1 cellular context compared by ENCODE assay signal in the genomic region with DNA sequence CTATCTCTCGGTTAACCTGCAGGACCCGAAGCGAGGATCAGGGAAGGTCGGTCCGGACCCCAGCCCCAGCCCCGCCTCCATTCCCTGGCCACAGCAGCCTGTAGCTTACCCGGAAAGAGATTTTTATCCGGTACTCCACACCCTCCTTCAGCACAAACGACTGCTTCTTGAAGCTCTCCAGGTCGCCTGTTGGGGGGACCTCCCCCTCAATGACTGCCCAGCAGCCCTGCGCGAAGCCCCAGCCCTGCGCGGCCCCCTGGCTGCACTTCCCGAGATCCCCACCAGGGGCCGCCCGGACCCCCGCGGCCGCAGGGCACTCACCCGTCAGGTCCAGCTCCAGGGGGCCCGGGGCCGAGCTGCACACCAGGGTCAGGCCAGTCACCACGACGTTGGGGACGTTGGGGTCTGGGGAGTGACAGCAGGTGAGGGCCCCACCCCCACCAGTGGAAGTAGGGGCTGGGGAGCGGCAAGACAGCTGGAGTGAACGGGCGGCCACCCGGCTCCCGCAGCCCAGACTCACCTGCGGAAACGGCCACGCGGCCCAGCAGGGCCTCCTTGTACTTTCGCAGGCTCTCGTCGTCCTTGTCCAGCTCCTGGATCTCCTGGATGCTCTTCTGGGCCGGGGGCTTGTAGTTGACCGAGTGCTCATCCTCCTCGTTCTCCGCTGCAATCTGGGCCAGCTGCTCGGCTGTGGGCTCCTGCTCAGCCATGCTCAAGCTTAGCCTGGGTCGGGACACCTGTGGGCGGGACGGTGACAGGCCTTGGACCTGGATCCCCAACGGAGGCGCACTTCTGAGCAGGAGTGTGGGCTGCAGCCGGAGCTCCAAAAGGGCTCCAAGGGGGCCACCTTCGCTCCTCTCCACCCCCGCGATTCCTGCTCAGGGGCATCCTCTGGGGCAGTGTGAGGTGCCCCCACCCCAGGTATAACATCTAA.
TF ChIP-seq lines count a peak whose summit lies in the region.

No MANE protein-coding gene starts in this region.

TF ChIP-seq in HepG2, 621 proteins besides CTCF, POLR2A, EP300 and RAD21 (continued from another document):
- TF ChIP-seq, protein P1, sequence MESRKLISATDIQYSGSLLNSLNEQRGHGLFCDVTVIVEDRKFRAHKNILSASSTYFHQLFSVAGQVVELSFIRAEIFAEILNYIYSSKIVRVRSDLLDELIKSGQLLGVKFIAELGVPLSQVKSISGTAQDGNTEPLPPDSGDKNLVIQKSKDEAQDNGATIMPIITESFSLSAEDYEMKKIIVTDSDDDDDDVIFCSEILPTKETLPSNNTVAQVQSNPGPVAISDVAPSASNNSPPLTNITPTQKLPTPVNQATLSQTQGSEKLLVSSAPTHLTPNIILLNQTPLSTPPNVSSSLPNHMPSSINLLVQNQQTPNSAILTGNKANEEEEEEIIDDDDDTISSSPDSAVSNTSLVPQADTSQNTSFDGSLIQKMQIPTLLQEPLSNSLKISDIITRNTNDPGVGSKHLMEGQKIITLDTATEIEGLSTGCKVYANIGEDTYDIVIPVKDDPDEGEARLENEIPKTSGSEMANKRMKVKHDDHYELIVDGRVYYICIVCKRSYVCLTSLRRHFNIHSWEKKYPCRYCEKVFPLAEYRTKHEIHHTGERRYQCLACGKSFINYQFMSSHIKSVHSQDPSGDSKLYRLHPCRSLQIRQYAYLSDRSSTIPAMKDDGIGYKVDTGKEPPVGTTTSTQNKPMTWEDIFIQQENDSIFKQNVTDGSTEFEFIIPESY (CRISPR knock-in tag; IDR thresholded peaks at IDR 0.05) = peak; percentile 99
- TF ChIP-seq, protein P2, sequence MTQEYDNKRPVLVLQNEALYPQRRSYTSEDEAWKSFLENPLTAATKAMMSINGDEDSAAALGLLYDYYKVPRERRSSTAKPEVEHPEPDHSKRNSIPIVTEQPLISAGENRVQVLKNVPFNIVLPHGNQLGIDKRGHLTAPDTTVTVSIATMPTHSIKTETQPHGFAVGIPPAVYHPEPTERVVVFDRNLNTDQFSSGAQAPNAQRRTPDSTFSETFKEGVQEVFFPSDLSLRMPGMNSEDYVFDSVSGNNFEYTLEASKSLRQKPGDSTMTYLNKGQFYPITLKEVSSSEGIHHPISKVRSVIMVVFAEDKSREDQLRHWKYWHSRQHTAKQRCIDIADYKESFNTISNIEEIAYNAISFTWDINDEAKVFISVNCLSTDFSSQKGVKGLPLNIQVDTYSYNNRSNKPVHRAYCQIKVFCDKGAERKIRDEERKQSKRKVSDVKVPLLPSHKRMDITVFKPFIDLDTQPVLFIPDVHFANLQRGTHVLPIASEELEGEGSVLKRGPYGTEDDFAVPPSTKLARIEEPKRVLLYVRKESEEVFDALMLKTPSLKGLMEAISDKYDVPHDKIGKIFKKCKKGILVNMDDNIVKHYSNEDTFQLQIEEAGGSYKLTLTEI (CRISPR knock-in tag; conservative IDR thresholded peaks at IDR 0.05) = no peak
- TF ChIP-seq, protein P3, sequence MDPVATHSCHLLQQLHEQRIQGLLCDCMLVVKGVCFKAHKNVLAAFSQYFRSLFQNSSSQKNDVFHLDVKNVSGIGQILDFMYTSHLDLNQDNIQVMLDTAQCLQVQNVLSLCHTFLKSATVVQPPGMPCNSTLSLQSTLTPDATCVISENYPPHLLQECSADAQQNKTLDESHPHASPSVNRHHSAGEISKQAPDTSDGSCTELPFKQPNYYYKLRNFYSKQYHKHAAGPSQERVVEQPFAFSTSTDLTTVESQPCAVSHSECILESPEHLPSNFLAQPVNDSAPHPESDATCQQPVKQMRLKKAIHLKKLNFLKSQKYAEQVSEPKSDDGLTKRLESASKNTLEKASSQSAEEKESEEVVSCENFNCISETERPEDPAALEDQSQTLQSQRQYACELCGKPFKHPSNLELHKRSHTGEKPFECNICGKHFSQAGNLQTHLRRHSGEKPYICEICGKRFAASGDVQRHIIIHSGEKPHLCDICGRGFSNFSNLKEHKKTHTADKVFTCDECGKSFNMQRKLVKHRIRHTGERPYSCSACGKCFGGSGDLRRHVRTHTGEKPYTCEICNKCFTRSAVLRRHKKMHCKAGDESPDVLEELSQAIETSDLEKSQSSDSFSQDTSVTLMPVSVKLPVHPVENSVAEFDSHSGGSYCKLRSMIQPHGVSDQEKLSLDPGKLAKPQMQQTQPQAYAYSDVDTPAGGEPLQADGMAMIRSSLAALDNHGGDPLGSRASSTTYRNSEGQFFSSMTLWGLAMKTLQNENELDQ (CRISPR knock-in tag; IDR thresholded peaks at IDR 0.05; ENCODE audit: borderline replicate concordance) = no peak
- TF ChIP-seq, protein P4, sequence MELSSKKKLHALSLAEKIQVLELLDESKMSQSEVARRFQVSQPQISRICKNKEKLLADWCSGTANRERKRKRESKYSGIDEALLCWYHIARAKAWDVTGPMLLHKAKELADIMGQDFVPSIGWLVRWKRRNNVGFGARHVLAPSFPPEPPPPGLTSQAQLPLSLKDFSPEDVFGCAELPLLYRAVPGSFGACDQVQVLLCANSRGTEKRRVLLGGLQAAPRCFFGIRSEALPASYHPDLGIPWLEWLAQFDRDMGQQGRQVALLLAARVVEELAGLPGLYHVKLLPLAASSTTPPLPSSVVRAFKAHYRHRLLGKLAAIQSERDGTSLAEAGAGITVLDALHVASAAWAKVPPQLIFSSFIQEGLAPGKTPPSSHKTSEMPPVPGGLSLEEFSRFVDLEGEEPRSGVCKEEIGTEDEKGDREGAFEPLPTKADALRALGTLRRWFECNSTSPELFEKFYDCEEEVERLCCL (CRISPR knock-in tag; IDR thresholded peaks at IDR 0.05; ENCODE audit: borderline replicate concordance) = no peak
- TF ChIP-seq TMF1 (CRISPR knock-in tag; IDR thresholded peaks at IDR 0.05; ENCODE audit: low read depth) = peak; percentile 84
- TF ChIP-seq BRD4 (CRISPR knock-in tag; IDR thresholded peaks at IDR 0.05) = no peak
- no peak for TF ChIP-seq ZNF570 (CRISPR knock-in tag; IDR thresholded peaks at IDR 0.05; ENCODE audit: borderline replicate concordance)
- TF ChIP-seq SATB2 (CRISPR knock-in tag; IDR thresholded peaks at IDR 0.05) = no peak
- TF ChIP-seq, protein P5, sequence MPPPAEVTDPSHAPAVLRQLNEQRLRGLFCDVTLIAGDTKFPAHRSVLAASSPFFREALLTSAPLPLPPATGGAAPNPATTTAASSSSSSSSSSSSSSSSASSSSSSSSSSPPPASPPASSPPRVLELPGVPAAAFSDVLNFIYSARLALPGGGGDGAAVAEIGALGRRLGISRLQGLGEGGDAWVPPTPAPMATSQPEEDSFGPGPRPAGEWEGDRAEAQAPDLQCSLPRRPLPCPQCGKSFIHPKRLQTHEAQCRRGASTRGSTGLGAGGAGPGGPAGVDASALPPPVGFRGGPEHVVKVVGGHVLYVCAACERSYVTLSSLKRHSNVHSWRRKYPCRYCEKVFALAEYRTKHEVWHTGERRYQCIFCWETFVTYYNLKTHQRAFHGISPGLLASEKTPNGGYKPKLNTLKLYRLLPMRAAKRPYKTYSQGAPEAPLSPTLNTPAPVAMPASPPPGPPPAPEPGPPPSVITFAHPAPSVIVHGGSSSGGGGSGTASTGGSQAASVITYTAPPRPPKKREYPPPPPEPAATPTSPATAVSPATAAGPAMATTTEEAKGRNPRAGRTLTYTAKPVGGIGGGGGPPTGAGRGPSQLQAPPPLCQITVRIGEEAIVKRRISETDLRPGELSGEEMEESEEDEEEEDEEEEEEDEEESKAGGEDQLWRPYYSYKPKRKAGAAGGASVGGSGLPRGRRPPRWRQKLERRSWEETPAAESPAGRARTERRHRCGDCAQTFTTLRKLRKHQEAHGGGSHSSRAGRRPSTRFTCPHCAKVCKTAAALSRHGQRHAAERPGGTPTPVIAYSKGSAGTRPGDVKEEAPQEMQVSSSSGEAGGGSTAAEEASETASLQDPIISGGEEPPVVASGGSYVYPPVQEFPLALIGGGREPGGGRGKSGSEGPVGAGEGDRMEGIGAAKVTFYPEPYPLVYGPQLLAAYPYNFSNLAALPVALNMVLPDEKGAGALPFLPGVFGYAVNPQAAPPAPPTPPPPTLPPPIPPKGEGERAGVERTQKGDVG (CRISPR knock-in tag; IDR thresholded peaks at IDR 0.05; ENCODE audit: borderline replicate concordance) = 0 out of 2 replicates have a peak, but pooled peaks have one; percentile 18
- TF ChIP-seq ZNF776 (CRISPR knock-in tag; IDR thresholded peaks at IDR 0.05) = no peak; the same call in 1 of the 2 replicates
- TF ChIP-seq CC2D1A (CRISPR knock-in tag; IDR thresholded peaks at IDR 0.05) = no peak
- TF ChIP-seq, protein P6, sequence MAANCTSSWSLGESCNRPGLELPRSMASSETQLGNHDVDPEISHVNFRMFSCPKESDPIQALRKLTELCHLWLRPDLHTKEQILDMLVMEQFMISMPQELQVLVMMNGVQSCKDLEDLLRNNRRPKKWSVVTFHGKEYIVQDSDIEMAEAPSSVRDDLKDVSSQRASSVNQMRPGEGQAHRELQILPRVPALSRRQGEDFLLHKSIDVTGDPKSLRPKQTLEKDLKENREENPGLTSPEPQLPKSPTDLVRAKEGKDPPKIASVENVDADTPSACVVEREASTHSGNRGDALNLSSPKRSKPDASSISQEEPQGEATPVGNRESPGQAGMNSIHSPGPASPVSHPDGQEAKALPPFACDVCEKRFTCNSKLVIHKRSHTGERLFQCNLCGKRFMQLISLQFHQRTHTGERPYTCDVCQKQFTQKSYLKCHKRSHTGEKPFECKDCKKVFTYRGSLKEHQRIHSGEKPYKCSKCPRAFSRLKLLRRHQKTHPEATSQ (CRISPR knock-in tag; IDR thresholded peaks at IDR 0.05; ENCODE audit: borderline replicate concordance) = peak; percentile 87
- TF ChIP-seq MIER2 (CRISPR knock-in tag; IDR thresholded peaks at IDR 0.05) = no peak
- TF ChIP-seq KMT2A (CRISPR knock-in tag; IDR thresholded peaks at IDR 0.05) = no peak
- TF ChIP-seq MAFF (IDR thresholded peaks at IDR 0.05; ENCODE audit: low read depth, low read length) = no peak
- no peak for TF ChIP-seq ZNF747 (CRISPR knock-in tag; IDR thresholded peaks at IDR 0.05; ENCODE audit: borderline replicate concordance)
- TF ChIP-seq CREB1 (IDR thresholded peaks at IDR 0.05) = no peak
- no peak for TF ChIP-seq CREB1 (CRISPR knock-in tag; IDR thresholded peaks at IDR 0.05)
- TF ChIP-seq ZSCAN31 (CRISPR knock-in tag; IDR thresholded peaks at IDR 0.05; ENCODE audit: low read depth) = no peak
- no peak for TF ChIP-seq SALL1 (CRISPR knock-in tag; IDR thresholded peaks at IDR 0.05)
- 0 out of 2 replicates have a peak, but pooled peaks have one; percentile 50 for TF ChIP-seq ZNF598 (CRISPR knock-in tag; IDR thresholded peaks at IDR 0.05; ENCODE audit: borderline replicate concordance)
- no peak for TF ChIP-seq ZNF660 (CRISPR knock-in tag; IDR thresholded peaks at IDR 0.05; ENCODE audit: borderline replicate concordance, low read depth)
- TF ChIP-seq KLF6 (CRISPR knock-in tag; IDR thresholded peaks at IDR 0.05) = no peak
- no peak for TF ChIP-seq ETV6 (CRISPR knock-in tag; conservative IDR thresholded peaks at IDR 0.05)
- TF ChIP-seq IRF2 (CRISPR knock-in tag; IDR thresholded peaks at IDR 0.05) = no peak; the same call in none of the 2 replicates
- TF ChIP-seq ZNF329 (CRISPR knock-in tag; IDR thresholded peaks at IDR 0.05; ENCODE audit: low read depth) = no peak
- TF ChIP-seq ATF1 (CRISPR knock-in tag; IDR thresholded peaks at IDR 0.05) = no peak
- TF ChIP-seq, protein P7, sequence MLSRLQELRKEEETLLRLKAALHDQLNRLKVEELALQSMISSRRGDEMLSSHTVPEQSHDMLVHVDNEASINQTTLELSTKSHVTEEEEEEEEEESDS (CRISPR knock-in tag; IDR thresholded peaks at IDR 0.05; ENCODE audit: borderline replicate concordance) = no peak; the same call in 1 of the 2 replicates
- no peak for TF ChIP-seq NFE2L2 (IDR thresholded peaks at IDR 0.05; ENCODE audit: low read length)
- no peak for TF ChIP-seq NFKBIZ (CRISPR knock-in tag; IDR thresholded peaks at IDR 0.05)
- no peak for TF ChIP-seq EZH2 (conservative IDR thresholded peaks at IDR 0.05; ENCODE audit: low read depth, low read length)
- TF ChIP-seq, protein P8, sequence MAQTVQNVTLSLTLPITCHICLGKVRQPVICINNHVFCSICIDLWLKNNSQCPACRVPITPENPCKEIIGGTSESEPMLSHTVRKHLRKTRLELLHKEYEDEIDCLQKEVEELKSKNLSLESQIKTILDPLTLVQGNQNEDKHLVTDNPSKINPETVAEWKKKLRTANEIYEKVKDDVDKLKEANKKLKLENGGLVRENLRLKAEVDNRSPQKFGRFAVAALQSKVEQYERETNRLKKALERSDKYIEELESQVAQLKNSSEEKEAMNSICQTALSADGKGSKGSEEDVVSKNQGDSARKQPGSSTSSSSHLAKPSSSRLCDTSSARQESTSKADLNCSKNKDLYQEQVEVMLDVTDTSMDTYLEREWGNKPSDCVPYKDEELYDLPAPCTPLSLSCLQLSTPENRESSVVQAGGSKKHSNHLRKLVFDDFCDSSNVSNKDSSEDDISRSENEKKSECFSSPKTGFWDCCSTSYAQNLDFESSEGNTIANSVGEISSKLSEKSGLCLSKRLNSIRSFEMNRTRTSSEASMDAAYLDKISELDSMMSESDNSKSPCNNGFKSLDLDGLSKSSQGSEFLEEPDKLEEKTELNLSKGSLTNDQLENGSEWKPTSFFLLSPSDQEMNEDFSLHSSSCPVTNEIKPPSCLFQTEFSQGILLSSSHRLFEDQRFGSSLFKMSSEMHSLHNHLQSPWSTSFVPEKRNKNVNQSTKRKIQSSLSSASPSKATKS (CRISPR knock-in tag; IDR thresholded peaks at IDR 0.05) = no peak; the same call in 1 of the 2 replicates
- no peak for TF ChIP-seq RARG (CRISPR knock-in tag; IDR thresholded peaks at IDR 0.05; ENCODE audit: low read depth)
- peak; percentile 72 for TF ChIP-seq ZNF768 (CRISPR knock-in tag; IDR thresholded peaks at IDR 0.05)
- peak; percentile 93; the same call in 1 of the 2 replicates for TF ChIP-seq SMYD3 (CRISPR knock-in tag; IDR thresholded peaks at IDR 0.05)
- peak; percentile 81; the same call in 1 of the 2 replicates for TF ChIP-seq REL (CRISPR knock-in tag; conservative IDR thresholded peaks at IDR 0.05)
- TF ChIP-seq SP4 (CRISPR knock-in tag; IDR thresholded peaks at IDR 0.05) = no peak
